8 cellular contexts compared by ENCODE assay signal in genomic region chr2:119760876-119761275, GRCh38. TPM values are rescaled to one million over a fixed set of nuclear protein-coding genes. Genes with fewer than 3 reads are reported as not detected.
A peak's percentile ranks its signal among the peaks of the same experiment; 100 is the strongest.
DNase-seq lines count a peak whose midpoint lies in the region; ATAC-seq and TF ChIP-seq lines count a peak whose summit lies in the region.

No MANE protein-coding gene starts in this region.

- WGBS in transverse colon (ENCODE audit: low coverage in 1 of 2), 2 donors: 5 to 9% methylated on average over 5 of the region's 5 CpGs

- H3K9me3 ChIP-seq in Caco-2: no peaks in the 10 kb centered on the region
- H3K9me3 ChIP-seq in HUES6 (ENCODE audit: control insufficient read depth, insufficient read depth, low read depth, low read length): no peaks in the 10 kb centered on the region
- H3K9me3 ChIP-seq in adipocyte (ENCODE audit: control insufficient read depth, low read length): no peaks in the 10 kb centered on the region
- no peaks in the 10 kb centered on the region for H3K9me3 ChIP-seq in transverse colon

- H3K27ac ChIP-seq in HUES6 (ENCODE audit: low read depth, low read length): peak overlapping the region; percentile 89
- peak overlapping the region; percentile 91 to 98 (median 97) for H3K27ac ChIP-seq in transverse colon

- CTCF ChIA-PET in Caco-2 (lab: Charles Lee): interaction anchor here (0.6 kb wide), 2 partner anchors 25 to 1947 kb away, joined by 3 read pairs; no protein-coding TSS in a partner anchor

- H3K9ac ChIP-seq in HUES6 (ENCODE audit: low read length): peak overlapping the region; percentile 96
- peak overlapping the region; percentile 93 for H3K9ac ChIP-seq in adipocyte (ENCODE audit: low read length)

- ATAC-seq in omental fat pad (ENCODE audit: low FRiP score) (no peak), HG03025 (IDR thresholded peaks at IDR 0.05; ENCODE audit: low FRiP score, unreplicated experiment) (no peak)
- no peak for ATAC-seq in activated CD4-positive, CD25-positive, alpha-beta regulatory T cell treated with anti-CD3 and anti-CD28 coated beads, Interleukin-2, amount 50 U/mL, for 24 hours

- H3K9me3 Mint-ChIP-seq in Caco-2 (ENCODE audit: unreplicated experiment): no peaks in the 10 kb centered on the region

- in situ Hi-C loops in transverse colon (cut with MboI; ENCODE audit: low pct_ligation_motif_present in 1 of 4, low pct_unique_long_range_greater_than_20kb in 1 of 4, low sequenced_read_pairs in 3 of 4): no loop called here

- no peak for TF ChIP-seq EP300 in transverse colon (IDR thresholded peaks at IDR 0.05; ENCODE audit: low read depth)

- H3K4me3 ChIP-seq in Caco-2 (ENCODE audit: low read depth, low read length) (peak overlapping the region; percentile 81), HUES6 (ENCODE audit: low read depth, low read length) (peak overlapping the region; percentile 97), adipocyte (ENCODE audit: low read length) (peak overlapping the region; percentile 98), kidney epithelial cell (ENCODE audit: low read depth, low read length) (peak overlapping the region; percentile 75), transverse colon (peak overlapping the region; percentile 3 to 94 (median 84))

- H3K27ac Mint-ChIP-seq in Caco-2 (ENCODE audit: unreplicated experiment): peak overlapping the region; percentile 92

- no peak for TF ChIP-seq POLR2A in transverse colon (IDR thresholded peaks at IDR 0.05)

- no peak for TF ChIP-seq CTCF in Caco-2 (IDR thresholded peaks at IDR 0.05; ENCODE audit: insufficient read depth in 1 of 2, low read depth in 1 of 2, low read length in 1 of 2, severe bottlenecking in 1 of 2, unreplicated experiment in 1 of 2)
- no peak for TF ChIP-seq CTCF in kidney epithelial cell (IDR thresholded peaks at IDR 0.05; ENCODE audit: insufficient read depth, low read length, poor library complexity, severe bottlenecking)
- TF ChIP-seq CTCF in transverse colon (IDR thresholded peaks at IDR 0.05): no peak
- TF ChIP-seq CTCF in omental fat pad (IDR thresholded peaks at IDR 0.05): no peak

- no peaks in the 10 kb centered on the region for H3K27me3 ChIP-seq in Caco-2 (replicated peaks; ENCODE audit: control insufficient read depth, insufficient read depth, low read length)
- H3K27me3 ChIP-seq in HUES6 (ENCODE audit: control insufficient read depth, insufficient read depth, low read length): no peaks in the 10 kb centered on the region
- no peaks in the 10 kb centered on the region for H3K27me3 ChIP-seq in adipocyte (replicated peaks; ENCODE audit: control insufficient read depth, insufficient read depth, low read length)
- H3K27me3 ChIP-seq in kidney epithelial cell (ENCODE audit: control insufficient read depth, insufficient read depth, low read length): no peaks in the 10 kb centered on the region
- H3K27me3 ChIP-seq in transverse colon: no peaks in the 10 kb centered on the region

- BruUV-seq in Caco-2 (replicated peaks; lab: Mats Ljungman, UMichigan): TSS peak; percentile 44

- POLR2A ChIA-PET in Caco-2 (lab: Charles Lee): interaction anchor here (0.6 kb wide), 1 partner anchor 82 kb away, joined by 12 read pairs; the partner anchor contains the start of gene TMEM177

- peak overlapping the region; percentile 84 for H3K4me3 Mint-ChIP-seq in Caco-2 (ENCODE audit: unreplicated experiment)

- intact Hi-C loops in Caco-2 (cut with micrococcal nuclease; ENCODE audit: unreplicated experiment) (loop anchor here (2.0 kb wide), 1 partner anchor 304 kb away; no protein-coding TSS in a partner anchor), transverse colon (cut with DNase I; ENCODE audit: low total_unique reads) (no loop called here)

- H3K4me1 ChIP-seq in Caco-2: peaks cover 4% of the 10 kb centered on the region; the same call in 1 of the 2 replicates
- peaks cover 30% of the 10 kb centered on the region for H3K4me1 ChIP-seq in HUES6 (ENCODE audit: control insufficient read depth, insufficient read depth, low read length)
- peaks cover 54% of the 10 kb centered on the region for H3K4me1 ChIP-seq in adipocyte (ENCODE audit: control insufficient read depth, insufficient read depth, low read length)
- H3K4me1 ChIP-seq in transverse colon: peaks cover 12 to 51% (median 28%) of the 10 kb centered on the region in 4 donors

- H3K36me3 Mint-ChIP-seq in Caco-2 (ENCODE audit: insufficient read depth, unreplicated experiment): peaks cover 14% of the 10 kb centered on the region

- DNase-seq in Caco-2 (peak in 1 of 2 experiments; percentile 22), adipocyte (ENCODE audit: low read depth) (peak; percentile 73), kidney epithelial cell (ENCODE audit: low read depth) (no peak), transverse colon (no peak), omental fat pad (ENCODE audit: low spot score) (no peak)

- no peaks in the 10 kb centered on the region for H3K36me3 ChIP-seq in Caco-2 (ENCODE audit: control insufficient read depth, insufficient read depth, low read length)
- no peaks in the 10 kb centered on the region for H3K36me3 ChIP-seq in HUES6 (ENCODE audit: control insufficient read depth, insufficient read depth, low read length)
- no peaks in the 10 kb centered on the region for H3K36me3 ChIP-seq in adipocyte (ENCODE audit: control insufficient read depth, insufficient read depth, low read length, severe bottlenecking)
- H3K36me3 ChIP-seq in kidney epithelial cell (ENCODE audit: control insufficient read depth, insufficient read depth, low read length): no peaks in the 10 kb centered on the region
- H3K36me3 ChIP-seq in transverse colon: no peaks in the 10 kb centered on the region

- no peaks in the 10 kb centered on the region for H3K27me3 Mint-ChIP-seq in Caco-2 (ENCODE audit: insufficient read depth, unreplicated experiment)

- H3K4me1 Mint-ChIP-seq in Caco-2 (ENCODE audit: low read depth, unreplicated experiment): peaks cover 28% of the 10 kb centered on the region

RNA-seq across cellular contexts. Expression of gene PTPN4, which starts 1.2 kb away (rescaled TPM):
- total RNA-seq in Caco-2 (2022) (45.8 and 46.8 TPM in 2 replicates), kidney epithelial cell (11.5 and 18.0 TPM in 2 replicates), transverse colon (10 to 100 TPM; 18.7 to 46.6 (median 25.8) TPM), omental fat pad (10 to 100 TPM; 20.2 to 41.0 (median 30.5) TPM)
